In the genomic region with DNA sequence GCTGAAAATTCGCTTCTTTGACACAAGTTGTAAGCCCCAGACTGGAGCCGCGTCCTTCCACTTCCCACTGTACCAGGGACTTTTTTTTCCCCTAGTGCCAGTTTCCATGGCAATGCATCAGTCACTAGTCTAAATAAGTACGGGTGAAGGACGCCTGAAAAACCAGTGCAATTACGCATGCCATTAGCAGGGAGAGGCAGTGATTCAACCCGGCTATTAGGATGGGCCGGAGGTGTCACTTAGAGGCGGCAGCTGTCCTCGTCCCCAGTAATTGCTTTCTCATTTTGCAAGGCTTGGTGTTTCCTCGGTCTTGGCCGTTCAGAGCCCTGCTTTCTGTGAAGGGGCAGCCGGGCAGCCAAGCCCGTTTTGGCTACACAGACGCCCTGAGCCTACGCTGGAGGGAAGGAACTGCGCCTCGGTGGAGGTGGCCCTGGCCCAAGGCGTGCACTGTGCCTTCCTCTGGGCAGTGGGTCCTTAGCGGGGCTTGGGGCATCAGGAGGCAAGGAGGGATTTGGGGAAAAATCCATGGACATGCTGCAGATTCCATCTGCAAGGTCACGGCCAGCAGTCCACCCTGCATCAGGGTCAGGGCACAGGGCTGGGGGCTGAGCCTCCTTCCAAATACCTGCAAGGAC, we compare ENCODE assay signal across 25 cellular contexts.
A peak's percentile ranks its signal among the peaks of the same experiment; 100 is the strongest.
DNase-seq lines count a peak whose midpoint lies in the region; ATAC-seq and TF ChIP-seq lines count a peak whose summit lies in the region.
"Had no signal": no experiment of that assay in that cellular context is flagged by ENCODE, and none has a peak within 500 bp of the region (broad histone marks: within the 10 kb centered on the region; RNA-seq: fewer than 3 reads in every experiment).

No MANE protein-coding gene starts in this region.

- H3K27ac ChIP-seq in lower lobe of right lung = no peak overlapping the region
- H3K27ac ChIP-seq: body of pancreas, epithelial cell of prostate, neutrophil, thyroid gland had no signal

- no peak for TF ChIP-seq CTCF in lower lobe of right lung (IDR thresholded peaks at IDR 0.05)

- H3K4me3 ChIP-seq in lower lobe of right lung = no peak overlapping the region
- H3K4me3 ChIP-seq: body of pancreas, lung, thyroid gland had no signal

- H3K27me3 ChIP-seq in lower lobe of right lung (ENCODE audit: low read depth) = peaks cover 6% of the 10 kb centered on the region
- H3K27me3 ChIP-seq: body of pancreas, thyroid gland had no signal

- ATAC-seq in lower lobe of right lung (no peak), GM21737 (IDR thresholded peaks at IDR 0.05; ENCODE audit: unreplicated experiment) (no peak)
- ATAC-seq: activated T-cell treated with anti-CD3 and anti-CD28 coated beads, Interleukin-2, amount 50 U/mL, for 4 hours; body of pancreas; WTC11 had no signal

- intact Hi-C loops in lower lobe of right lung (cut with DNase I) = no loop called here

- no peaks in the 10 kb centered on the region for H3K9me3 ChIP-seq in lower lobe of right lung
- H3K9me3 ChIP-seq: body of pancreas, neutrophil, thyroid gland had no signal

- DNase-seq in NCI-H1436 treated with DMSO at 0.1 percent for 48 hours (lab: John Stamatoyannopoulos, UW) = peak; percentile 5
- no peak for DNase-seq in NCI-H1436 (lab: John Stamatoyannopoulos, UW)
- peak; percentile 37 for DNase-seq in RPMI7951 (ENCODE audit: low read depth)
- DNase-seq in lower lobe of right lung = peak; percentile 25
- peak; percentile 12 for DNase-seq in stromal cell of bone marrow (ENCODE audit: low read depth)
- DNase-seq in T-helper 9 cell = no peak
- no peak for DNase-seq in stimulated activated CD4-positive, alpha-beta T cell treated with anti-CD3 and anti-CD28 coated beads, Interleukin-2, amount 100 ng/mL, for 48 hours
- DNase-seq: 8988T; activated CD4-positive, alpha-beta T cell treated with anti-CD3 and anti-CD28 coated beads, Interleukin-2, amount 50 U/mL, for 1 hour; activated T-cell treated with anti-CD3 and anti-CD28 coated beads, Interleukin-2, amount 50 U/mL, for 4 hours; body of pancreas; CD4-positive, alpha-beta T cell; effector CD4-positive, alpha-beta T cell; GOT3; Karpas-422; NCI-H1048; NCI-H446 treated with DMSO at 0.1 percent for 48 hours; NK-92 treated with Interleukin-12 subunit alpha and Interleukin-12 subunit beta, amount 100 ng/mL, for 24 hours; SIG-M5; thyroid gland had no signal

- H3K36me3 ChIP-seq in lower lobe of right lung = no peaks in the 10 kb centered on the region
- H3K36me3 ChIP-seq: neutrophil, thyroid gland had no signal

- H3K4me1 ChIP-seq in lower lobe of right lung = no peaks in the 10 kb centered on the region
- H3K4me1 ChIP-seq: body of pancreas had no signal

Comparison
In these comparisons a context has a peak if more than half of its experiments do, and no peak if none do; other contexts are left out.
1. DNase-seq: peak in NCI-H1436 treated with DMSO at 0.1 percent for 48 hours (single experiment), RPMI7951 (single experiment), lower lobe of right lung (single experiment) and stromal cell of bone marrow (single experiment); none in NCI-H1436 (single experiment), T-helper 9 cell (single experiment) and stimulated activated CD4-positive, alpha-beta T cell treated with anti-CD3 and anti-CD28 coated beads, Interleukin-2, amount 100 ng/mL, for 48 hours (0 of 2).